ENCODE assay signal across 8 cellular contexts in the genomic region with DNA sequence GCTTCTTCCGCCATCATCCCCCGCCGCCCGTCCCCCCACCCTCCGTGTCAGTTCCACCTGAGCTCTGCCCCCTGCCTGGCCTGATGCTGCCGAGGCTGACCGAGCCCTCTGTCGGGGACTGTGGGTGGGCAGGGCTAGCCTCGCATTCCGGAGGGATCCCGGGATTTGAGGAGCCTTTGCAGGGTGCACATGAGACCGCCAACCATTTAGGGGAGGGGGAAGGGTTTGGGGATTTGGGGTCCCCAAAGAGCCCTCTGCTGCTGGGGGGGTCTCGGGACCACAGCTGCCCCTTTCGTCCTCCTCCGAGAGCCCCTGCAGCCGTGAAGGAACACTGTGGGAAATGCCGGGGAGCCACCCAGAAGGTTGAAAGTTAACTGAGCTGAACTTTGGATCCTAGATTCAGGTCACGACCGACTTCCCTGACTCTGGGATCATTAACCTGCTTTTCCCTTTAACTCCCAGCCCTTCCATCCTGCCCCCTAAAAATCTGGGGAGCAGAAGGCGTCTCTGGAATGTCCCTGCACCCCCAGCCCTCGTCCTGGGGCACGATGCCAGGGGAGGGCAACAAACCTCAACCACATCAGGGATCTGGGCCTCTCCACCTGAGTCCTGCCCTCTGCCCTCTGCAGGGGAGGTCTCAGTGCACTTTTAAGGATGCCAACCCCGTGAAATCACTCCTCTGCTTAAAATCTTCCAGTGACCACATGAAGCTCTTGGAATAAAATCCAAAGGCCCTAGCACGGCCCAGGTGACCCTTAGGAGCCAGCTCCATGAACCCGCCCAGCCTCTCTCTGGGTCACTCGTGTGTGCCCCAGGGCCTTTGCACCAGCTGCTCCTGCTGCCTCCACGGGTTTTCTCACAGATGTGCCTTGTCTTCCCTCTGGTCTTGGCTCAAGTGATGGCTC.
DNase-seq lines count a peak whose midpoint lies in the region; ATAC-seq and TF ChIP-seq lines count a peak whose summit lies in the region.

No MANE protein-coding gene starts in this region.

- H3K4me1 ChIP-seq in mammary epithelial cell (ENCODE audit: insufficient read depth, low read length) (peaks cover 47% of the 10 kb centered on the region), tibial nerve (peaks cover 7 to 99% (median 73%) of the 10 kb centered on the region in 4 donors)

- H3K36me3 Mint-ChIP-seq in activated naive CD4-positive, alpha-beta T cell treated with anti-CD3 and anti-CD28 coated beads for 36 hours (ENCODE audit: low read depth): peaks cover 8% of the 10 kb centered on the region
- no peaks in the 10 kb centered on the region for H3K36me3 Mint-ChIP-seq in mesothelial cell of epicardium

- H3K27me3 Mint-ChIP-seq in activated naive CD4-positive, alpha-beta T cell treated with anti-CD3 and anti-CD28 coated beads for 36 hours (ENCODE audit: low read depth): no peaks in the 10 kb centered on the region
- no peaks in the 10 kb centered on the region for H3K27me3 Mint-ChIP-seq in mesothelial cell of epicardium (ENCODE audit: low read depth)

- H3K4me1 Mint-ChIP-seq in activated naive CD4-positive, alpha-beta T cell treated with anti-CD3 and anti-CD28 coated beads for 36 hours (ENCODE audit: low read depth): peaks cover 34% of the 10 kb centered on the region
- peaks cover 64% of the 10 kb centered on the region for H3K4me1 Mint-ChIP-seq in mesothelial cell of epicardium

- H4K20me1 ChIP-seq in mammary epithelial cell (ENCODE audit: insufficient read depth, low read length): no peaks in the 10 kb centered on the region

- ATAC-seq in GM21515 (IDR thresholded peaks at IDR 0.05; ENCODE audit: unreplicated experiment): no peak
- ATAC-seq in HG02571 (IDR thresholded peaks at IDR 0.05; ENCODE audit: unreplicated experiment): no peak
- ATAC-seq in GM21528 (IDR thresholded peaks at IDR 0.05; ENCODE audit: low FRiP score, unreplicated experiment): no peak

- WGBS in mammary epithelial cell (ENCODE audit: low coverage, missing lambda C conversion rate): 79% methylated on average over 11 of the region's 27 CpGs
- WGBS in tibial nerve, 2 donors: 30 to 39% methylated on average over 21 to 27 of the region's 27 CpGs

- intact Hi-C loops in activated naive CD4-positive, alpha-beta T cell treated with anti-CD3 and anti-CD28 coated beads for 36 hours (cut with micrococcal nuclease): loop anchor here (5.0 kb wide), 1 partner anchor 178 kb away; a partner anchor contains a TSS
- intact Hi-C loops in mammary epithelial cell (cut with micrococcal nuclease): loop anchor here (10.0 kb wide), 1 partner anchor 175 kb away; a partner anchor contains a TSS

- no TSS peak for BruUV-seq in mammary epithelial cell (replicated peaks; lab: Mats Ljungman, UMichigan)

- no peaks in the 10 kb centered on the region for H3K9me3 Mint-ChIP-seq in activated naive CD4-positive, alpha-beta T cell treated with anti-CD3 and anti-CD28 coated beads for 36 hours
- H3K9me3 Mint-ChIP-seq in mesothelial cell of epicardium: no peaks in the 10 kb centered on the region

- H3K36me3 ChIP-seq in mammary epithelial cell (ENCODE audit: insufficient read depth, low read length) (peaks cover 7% of the 10 kb centered on the region), tibial nerve (peaks cover 0 to 24% (median 0%) of the 10 kb centered on the region in 3 donors)

- H3K9me3 ChIP-seq in mammary epithelial cell (replicated peaks; ENCODE audit: insufficient read depth, low read length) (no peaks in the 10 kb centered on the region), tibial nerve (no peaks in the 10 kb centered on the region)

- dilution Hi-C loops in mammary epithelial cell (cut with HindIII; ENCODE audit: low sequenced_read_pairs): loop anchor here (10.0 kb wide), 2 partner anchors 105 to 345 kb away; no protein-coding TSS in a partner anchor

- H3K9ac ChIP-seq in mammary epithelial cell (ENCODE audit: insufficient read depth, low read length): no peak overlapping the region

- DNase-seq in activated naive CD4-positive, alpha-beta T cell treated with anti-CD3 and anti-CD28 coated beads for 36 hours: no peak
- no peak for DNase-seq in activated naive CD4-positive, alpha-beta T cell (lab: John Stamatoyannopoulos, UW)
- DNase-seq in mammary epithelial cell (no peak), mesothelial cell of epicardium (ENCODE audit: low spot score in 2 of 2, unreplicated experiment in 2 of 2) (no peak), tibial nerve (ENCODE audit: low spot score in 2 of 2) (no peak)

- H3K4me3 ChIP-seq in mammary epithelial cell (replicated peaks in 1 of 3; ENCODE audit: insufficient read depth in 1 of 3, low read depth in 2 of 3, low read length in 3 of 3): no peak overlapping the region
- peak overlapping the region; percentile 38 to 59 (median 49) for H3K4me3 ChIP-seq in tibial nerve

- no peaks in the 10 kb centered on the region for H3K27me3 ChIP-seq in mammary epithelial cell (ENCODE audit: insufficient read depth, low read length)
- no peaks in the 10 kb centered on the region for H3K27me3 ChIP-seq in tibial nerve

- no peak for TF ChIP-seq POLR2A in tibial nerve (IDR thresholded peaks at IDR 0.05)

- no peak for TF ChIP-seq CTCF in mammary epithelial cell (conservative IDR thresholded peaks at IDR 0.05 in 1 of 2, IDR thresholded peaks at IDR 0.05 in 1 of 2; ENCODE audit: extremely low read depth in 1 of 2, insufficient read depth in 1 of 2, low read depth in 1 of 2, low read length in 2 of 2)
- no peak for TF ChIP-seq CTCF in mesothelial cell of epicardium (IDR thresholded peaks at IDR 0.05; ENCODE audit: unreplicated experiment)
- TF ChIP-seq CTCF in tibial nerve (IDR thresholded peaks at IDR 0.05): no peak

- TF ChIP-seq EP300 in tibial nerve (IDR thresholded peaks at IDR 0.05): no peak

- peaks cover 16% of the 10 kb centered on the region for H3K79me2 ChIP-seq in mammary epithelial cell (ENCODE audit: insufficient read depth, low read length)

- in situ Hi-C loops in mammary epithelial cell (cut with MboI; ENCODE audit: low sequenced_read_pairs in 2 of 2): no loop called here

- peak overlapping the region; percentile 27 for H3K4me3 Mint-ChIP-seq in activated naive CD4-positive, alpha-beta T cell treated with anti-CD3 and anti-CD28 coated beads for 36 hours
- H3K4me3 Mint-ChIP-seq in mesothelial cell of epicardium: peak overlapping the region; percentile 46

- H2AFZ ChIP-seq in mammary epithelial cell (ENCODE audit: low read depth, low read length): no peak overlapping the region

- peak overlapping the region; percentile 91 for H3K4me2 ChIP-seq in mammary epithelial cell (ENCODE audit: insufficient read depth, low read depth, low read length)

- H3K27ac ChIP-seq in mammary epithelial cell (ENCODE audit: insufficient read depth, low read depth, low read length) (no peak overlapping the region), tibial nerve (peak overlapping the region; percentile 47 to 91 (median 87))

- H3K27ac Mint-ChIP-seq in activated naive CD4-positive, alpha-beta T cell treated with anti-CD3 and anti-CD28 coated beads for 36 hours: no peak overlapping the region
- H3K27ac Mint-ChIP-seq in mesothelial cell of epicardium: peak overlapping the region; percentile 16

- CTCF ChIA-PET in activated naive CD4-positive, alpha-beta T cell treated with anti-CD3 and anti-CD28 coated beads for 36 hours (lab: Charles Lee): interaction anchor here (0.6 to 0.9 kb wide), 2 partner anchors 180 to 375 kb away, joined by 4 to 5 read pairs; no protein-coding TSS in a partner anchor
- CTCF ChIA-PET in mammary epithelial cell (lab: Charles Lee; ENCODE audit: low non-redundant PET): no interaction called here

Comparison
In these comparisons a context has a peak if more than half of its experiments do, and no peak if none do; other contexts are left out.
1. H3K4me3 ChIP-seq: peak in tibial nerve (4 of 4); none in mammary epithelial cell (0 of 3).